1 cellular context compared by ENCODE assay signal in the genomic region with DNA sequence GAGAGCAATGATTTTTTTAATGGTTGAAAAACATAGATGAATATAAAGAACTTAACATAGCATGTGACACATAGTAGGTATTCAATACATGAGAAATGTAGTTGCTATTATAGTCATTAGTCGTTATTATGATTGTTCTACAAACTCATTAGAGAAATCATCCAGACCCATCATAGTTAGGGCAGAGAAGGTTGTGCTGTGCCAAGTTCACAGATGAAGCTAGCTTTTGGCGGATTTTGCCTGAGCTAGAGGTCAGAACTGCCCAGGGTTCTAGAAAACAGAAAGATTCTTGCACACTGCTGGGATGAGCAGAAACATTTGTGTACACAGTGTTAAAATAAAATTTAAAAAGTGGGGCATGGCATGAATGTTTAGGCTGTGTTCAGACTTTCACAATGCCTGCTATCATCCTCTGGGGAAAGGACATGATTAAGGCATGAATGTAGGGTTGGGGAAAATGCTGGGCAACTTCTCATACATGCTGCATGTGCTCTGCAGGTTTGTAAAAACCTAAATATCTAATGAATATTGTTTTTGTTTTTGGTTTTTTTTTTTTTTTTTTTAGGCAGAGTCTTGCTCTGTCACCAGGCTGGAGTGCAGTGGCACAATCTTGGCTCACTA.
TF ChIP-seq lines count a peak whose summit lies in the region.

No MANE protein-coding gene starts in this region.

TF ChIP-seq in A549, 52 proteins besides CTCF, POLR2A, EP300 and RAD21 (continued from another document):
- TF ChIP-seq, protein P1, sequence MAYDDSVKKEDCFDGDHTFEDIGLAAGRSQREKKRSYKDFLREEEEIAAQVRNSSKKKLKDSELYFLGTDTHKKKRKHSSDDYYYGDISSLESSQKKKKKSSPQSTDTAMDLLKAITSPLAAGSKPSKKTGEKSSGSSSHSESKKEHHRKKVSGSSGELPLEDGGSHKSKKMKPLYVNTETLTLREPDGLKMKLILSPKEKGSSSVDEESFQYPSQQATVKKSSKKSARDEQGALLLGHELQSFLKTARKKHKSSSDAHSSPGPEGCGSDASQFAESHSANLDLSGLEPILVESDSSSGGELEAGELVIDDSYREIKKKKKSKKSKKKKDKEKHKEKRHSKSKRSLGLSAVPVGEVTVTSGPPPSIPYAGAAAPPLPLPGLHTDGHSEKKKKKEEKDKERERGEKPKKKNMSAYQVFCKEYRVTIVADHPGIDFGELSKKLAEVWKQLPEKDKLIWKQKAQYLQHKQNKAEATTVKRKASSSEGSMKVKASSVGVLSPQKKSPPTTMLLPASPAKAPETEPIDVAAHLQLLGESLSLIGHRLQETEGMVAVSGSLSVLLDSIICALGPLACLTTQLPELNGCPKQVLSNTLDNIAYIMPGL (CRISPR knock-in tag; IDR thresholded peaks at IDR 0.05; ENCODE audit: borderline replicate concordance) = no peak
- TF ChIP-seq MYC (IDR thresholded peaks at IDR 0.05; ENCODE audit: borderline replicate concordance, low read length) (no peak), ZNF302 (CRISPR knock-in tag; IDR thresholded peaks at IDR 0.05) (no peak), SREBF2 (IDR thresholded peaks at IDR 0.05) (no peak)
- TF ChIP-seq, protein P2, sequence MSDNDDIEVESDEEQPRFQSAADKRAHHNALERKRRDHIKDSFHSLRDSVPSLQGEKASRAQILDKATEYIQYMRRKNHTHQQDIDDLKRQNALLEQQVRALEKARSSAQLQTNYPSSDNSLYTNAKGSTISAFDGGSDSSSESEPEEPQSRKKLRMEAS (IDR thresholded peaks at IDR 0.05) = no peak
TF ChIP-seq in A549: peak in this region for 0.
